ENCODE assay signal across 2 cellular contexts in the genomic region with DNA sequence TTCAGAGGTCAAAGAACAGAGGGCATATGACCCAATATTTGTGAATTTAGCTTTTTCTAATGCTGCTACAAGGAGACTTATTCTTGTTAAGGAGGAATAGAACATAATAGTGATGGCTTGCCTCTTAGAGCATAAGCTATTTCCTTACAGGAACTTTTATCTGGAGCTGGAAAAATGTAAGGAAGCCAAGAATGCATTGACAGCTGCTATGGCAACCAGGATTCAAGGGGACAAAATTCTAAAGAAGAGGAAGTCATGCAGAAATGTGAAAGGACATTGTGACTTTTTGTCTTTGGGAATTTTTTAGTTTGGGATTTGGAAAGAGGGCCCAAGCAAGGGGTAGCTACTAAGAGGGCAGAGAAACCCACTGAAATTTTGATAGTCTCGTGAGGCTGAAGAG.
TF ChIP-seq lines count a peak whose summit lies in the region.

No MANE protein-coding gene starts in this region.

TF ChIP-seq in GM23338, 12 proteins besides CTCF, POLR2A, EP300 and RAD21 (continues in another document):
- TF ChIP-seq ZNF114 (CRISPR knock-in tag; IDR thresholded peaks at IDR 0.05) (no peak), STAT1 (IDR thresholded peaks at IDR 0.05; ENCODE audit: unreplicated experiment) (no peak), CREB1 (CRISPR knock-in tag; IDR thresholded peaks at IDR 0.05; ENCODE audit: low read depth) (no peak), POLR2AphosphoS5 (IDR thresholded peaks at IDR 0.05; ENCODE audit: low read depth) (no peak), NANOG (IDR thresholded peaks at IDR 0.05; ENCODE audit: borderline replicate concordance) (no peak), EZH2phosphoT487 (IDR thresholded peaks at IDR 0.05; ENCODE audit: unreplicated experiment) (no peak), ZNF331 (CRISPR knock-in tag; IDR thresholded peaks at IDR 0.05; ENCODE audit: low read depth) (no peak), JUNB (IDR thresholded peaks at IDR 0.05; ENCODE audit: unreplicated experiment) (no peak), EZH2 (IDR thresholded peaks at IDR 0.05; ENCODE audit: low read depth, unreplicated experiment) (no peak)
- TF ChIP-seq, protein P1, sequence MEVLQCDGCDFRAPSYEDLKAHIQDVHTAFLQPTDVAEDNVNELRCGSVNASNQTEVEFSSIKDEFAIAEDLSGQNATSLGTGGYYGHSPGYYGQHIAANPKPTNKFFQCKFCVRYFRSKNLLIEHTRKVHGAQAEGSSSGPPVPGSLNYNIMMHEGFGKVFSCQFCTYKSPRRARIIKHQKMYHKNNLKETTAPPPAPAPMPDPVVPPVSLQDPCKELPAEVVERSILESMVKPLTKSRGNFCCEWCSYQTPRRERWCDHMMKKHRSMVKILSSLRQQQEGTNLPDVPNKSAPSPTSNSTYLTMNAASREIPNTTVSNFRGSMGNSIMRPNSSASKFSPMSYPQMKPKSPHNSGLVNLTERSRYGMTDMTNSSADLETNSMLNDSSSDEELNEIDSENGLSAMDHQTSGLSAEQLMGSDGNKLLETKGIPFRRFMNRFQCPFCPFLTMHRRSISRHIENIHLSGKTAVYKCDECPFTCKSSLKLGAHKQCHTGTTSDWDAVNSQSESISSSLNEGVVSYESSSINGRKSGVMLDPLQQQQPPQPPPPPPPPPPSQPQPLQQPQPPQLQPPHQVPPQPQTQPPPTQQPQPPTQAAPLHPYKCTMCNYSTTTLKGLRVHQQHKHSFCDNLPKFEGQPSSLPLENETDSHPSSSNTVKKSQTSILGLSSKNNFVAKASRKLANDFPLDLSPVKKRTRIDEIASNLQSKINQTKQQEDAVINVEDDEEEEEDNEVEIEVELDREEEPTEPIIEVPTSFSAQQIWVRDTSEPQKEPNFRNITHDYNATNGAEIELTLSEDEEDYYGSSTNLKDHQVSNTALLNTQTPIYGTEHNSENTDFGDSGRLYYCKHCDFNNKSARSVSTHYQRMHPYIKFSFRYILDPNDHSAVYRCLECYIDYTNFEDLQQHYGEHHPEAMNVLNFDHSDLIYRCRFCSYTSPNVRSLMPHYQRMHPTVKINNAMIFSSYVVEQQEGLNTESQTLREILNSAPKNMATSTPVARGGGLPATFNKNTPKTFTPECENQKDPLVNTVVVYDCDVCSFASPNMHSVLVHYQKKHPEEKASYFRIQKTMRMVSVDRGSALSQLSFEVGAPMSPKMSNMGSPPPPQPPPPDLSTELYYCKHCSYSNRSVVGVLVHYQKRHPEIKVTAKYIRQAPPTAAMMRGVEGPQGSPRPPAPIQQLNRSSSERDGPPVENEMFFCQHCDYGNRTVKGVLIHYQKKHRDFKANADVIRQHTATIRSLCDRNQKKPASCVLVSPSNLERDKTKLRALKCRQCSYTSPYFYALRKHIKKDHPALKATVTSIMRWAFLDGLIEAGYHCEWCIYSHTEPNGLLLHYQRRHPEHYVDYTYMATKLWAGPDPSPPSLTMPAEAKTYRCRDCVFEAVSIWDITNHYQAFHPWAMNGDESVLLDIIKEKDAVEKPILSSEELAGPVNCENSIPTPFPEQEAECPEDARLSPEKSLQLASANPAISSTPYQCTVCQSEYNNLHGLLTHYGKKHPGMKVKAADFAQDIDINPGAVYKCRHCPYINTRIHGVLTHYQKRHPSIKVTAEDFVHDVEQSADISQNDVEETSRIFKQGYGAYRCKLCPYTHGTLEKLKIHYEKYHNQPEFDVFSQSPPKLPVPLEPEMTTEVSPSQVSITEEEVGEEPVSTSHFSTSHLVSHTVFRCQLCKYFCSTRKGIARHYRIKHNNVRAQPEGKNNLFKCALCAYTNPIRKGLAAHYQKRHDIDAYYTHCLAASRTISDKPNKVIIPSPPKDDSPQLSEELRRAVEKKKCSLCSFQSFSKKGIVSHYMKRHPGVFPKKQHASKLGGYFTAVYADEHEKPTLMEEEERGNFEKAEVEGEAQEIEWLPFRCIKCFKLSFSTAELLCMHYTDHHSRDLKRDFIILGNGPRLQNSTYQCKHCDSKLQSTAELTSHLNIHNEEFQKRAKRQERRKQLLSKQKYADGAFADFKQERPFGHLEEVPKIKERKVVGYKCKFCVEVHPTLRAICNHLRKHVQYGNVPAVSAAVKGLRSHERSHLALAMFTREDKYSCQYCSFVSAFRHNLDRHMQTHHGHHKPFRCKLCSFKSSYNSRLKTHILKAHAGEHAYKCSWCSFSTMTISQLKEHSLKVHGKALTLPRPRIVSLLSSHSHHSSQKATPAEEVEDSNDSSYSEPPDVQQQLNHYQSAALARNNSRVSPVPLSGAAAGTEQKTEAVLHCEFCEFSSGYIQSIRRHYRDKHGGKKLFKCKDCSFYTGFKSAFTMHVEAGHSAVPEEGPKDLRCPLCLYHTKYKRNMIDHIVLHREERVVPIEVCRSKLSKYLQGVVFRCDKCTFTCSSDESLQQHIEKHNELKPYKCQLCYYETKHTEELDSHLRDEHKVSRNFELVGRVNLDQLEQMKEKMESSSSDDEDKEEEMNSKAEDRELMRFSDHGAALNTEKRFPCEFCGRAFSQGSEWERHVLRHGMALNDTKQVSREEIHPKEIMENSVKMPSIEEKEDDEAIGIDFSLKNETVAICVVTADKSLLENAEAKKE (CRISPR knock-in tag; IDR thresholded peaks at IDR 0.05), result no peak
- TF ChIP-seq, protein P2, sequence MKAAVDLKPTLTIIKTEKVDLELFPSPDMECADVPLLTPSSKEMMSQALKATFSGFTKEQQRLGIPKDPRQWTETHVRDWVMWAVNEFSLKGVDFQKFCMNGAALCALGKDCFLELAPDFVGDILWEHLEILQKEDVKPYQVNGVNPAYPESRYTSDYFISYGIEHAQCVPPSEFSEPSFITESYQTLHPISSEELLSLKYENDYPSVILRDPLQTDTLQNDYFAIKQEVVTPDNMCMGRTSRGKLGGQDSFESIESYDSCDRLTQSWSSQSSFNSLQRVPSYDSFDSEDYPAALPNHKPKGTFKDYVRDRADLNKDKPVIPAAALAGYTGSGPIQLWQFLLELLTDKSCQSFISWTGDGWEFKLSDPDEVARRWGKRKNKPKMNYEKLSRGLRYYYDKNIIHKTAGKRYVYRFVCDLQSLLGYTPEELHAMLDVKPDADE (IDR thresholded peaks at IDR 0.05), result no peak

TF ChIP-seq in K562, 482 proteins besides CTCF, POLR2A, EP300 and RAD21:
- TF ChIP-seq ZBTB7A (IDR thresholded peaks at IDR 0.05; ENCODE audit: borderline replicate concordance, control insufficient read depth, low read depth, low read length) (no peak), RFX1 (IDR thresholded peaks at IDR 0.05) (peak; percentile 36)
